18 cellular contexts compared by ENCODE assay signal in genomic region chr18:3950668-3951413, GRCh38.
A peak's percentile ranks its signal among the peaks of the same experiment; 100 is the strongest.
DNase-seq lines count a peak whose midpoint lies in the region; ATAC-seq, FAIRE-seq and TF ChIP-seq lines count a peak whose summit lies in the region.
"Had no signal": no experiment of that assay in that cellular context is flagged by ENCODE, and none has a peak within 500 bp of the region (broad histone marks: within the 10 kb centered on the region; RNA-seq: fewer than 3 reads in every experiment).

No MANE protein-coding gene starts in this region.

- no peak for ATAC-seq in A549
- ATAC-seq in K562: no peak
- no peak for ATAC-seq in HG03095 (IDR thresholded peaks at IDR 0.05; ENCODE audit: unreplicated experiment)
- ATAC-seq: CD8-positive, alpha-beta T cell; HCT116 had no signal

- FAIRE-seq in A549 (lab: Jason Lieb, UNC) (no peak), D721Med (lab: Jason Lieb, UNC) (peak; percentile 11), K562 (lab: Jason Lieb, UNC) (no peak)
- FAIRE-seq: GM19239 had no signal

- WGBS in A549 (ENCODE audit: missing lambda C conversion rate): 44% methylated on average over 3 of the region's 3 CpGs
- 1% methylated on average over 3 of the region's 3 CpGs for WGBS in K562 (ENCODE audit: insufficient coverage, low coverage, missing lambda C conversion rate)

- H2AFZ ChIP-seq in K562 (ENCODE audit: low read depth, low read length): no peak overlapping the region
- H2AFZ ChIP-seq: GM23248 had no signal

- H3K9me1 ChIP-seq in K562 (ENCODE audit: control insufficient read depth, insufficient read depth, low read length): no peaks in the 10 kb centered on the region

- intact Hi-C loops in K562 (cut with micrococcal nuclease): no loop called here

- POLR2A ChIA-PET in A549 (lab: Yijun Ruan, JAX) (no interaction called here), K562 (lab: Yijun Ruan, JAX) (interaction anchor here (0.9 to 1.4 kb wide), 2 partner anchors 8 to 16 kb away, joined by 3 read pairs; no protein-coding TSS in a partner anchor)

- H3K9ac ChIP-seq in K562 (ENCODE audit: insufficient read depth in 1 of 2, low read depth in 2 of 2, low read length in 2 of 2): no peak overlapping the region
- H3K9ac ChIP-seq: BLaER1, GM23248 had no signal

- TF ChIP-seq POLR2A in A549 (IDR thresholded peaks at IDR 0.05; ENCODE audit: low read length): no peak
- no peak for TF ChIP-seq POLR2A in K562 (conservative IDR thresholded peaks at IDR 0.05)

- no peak overlapping the region for H3K27ac ChIP-seq in A549
- no peak overlapping the region for H3K27ac ChIP-seq in K562 (ENCODE audit: extremely low read depth, low read depth, low read length)
- H3K27ac ChIP-seq: BLaER1, C4-2B, GM23248 had no signal

- BruUV-seq in K562 (replicated peaks; lab: Mats Ljungman, UMichigan): no TSS peak

- H3K4me3 ChIP-seq in A549 (no peak overlapping the region), K562 (no peak overlapping the region)
- H3K4me3 ChIP-seq: BLaER1, GM23248 had no signal

- H3K4me2 ChIP-seq in A549 (no peak overlapping the region), K562 (ENCODE audit: insufficient read depth, low read length) (no peak overlapping the region)
- H3K4me2 ChIP-seq: BLaER1 had no signal

- no peaks in the 10 kb centered on the region for H3K27me3 ChIP-seq in K562 (ENCODE audit: control insufficient read depth in 2 of 2, insufficient read depth in 2 of 2, low read length in 2 of 2)
- H3K27me3 ChIP-seq: BLaER1 had no signal

- TF ChIP-seq EP300 in A549 (IDR thresholded peaks at IDR 0.05) (no peak), K562 (IDR thresholded peaks at IDR 0.05; ENCODE audit: low read length) (no peak)

- CTCF ChIA-PET in A549 (lab: Yijun Ruan, JAX) (interaction anchor here (2.0 kb wide), 1 partner anchor 18 kb away, joined by 5 read pairs; no protein-coding TSS in a partner anchor), K562 (lab: Yijun Ruan, JAX; ENCODE audit: low intra/inter-chr PET ratio) (no interaction called here)

- TF ChIP-seq RAD21 in A549 (conservative IDR thresholded peaks at IDR 0.05 in 1 of 2, IDR thresholded peaks at IDR 0.05 in 1 of 2) (no peak), K562 (CRISPR knock-in tag; conservative IDR thresholded peaks at IDR 0.05 in 1 of 2, IDR thresholded peaks at IDR 0.05 in 1 of 2) (no peak)

- no peaks in the 10 kb centered on the region for H4K20me1 ChIP-seq in K562 (replicated peaks; ENCODE audit: control insufficient read depth, insufficient read depth, low read length)
- H4K20me1 ChIP-seq: BLaER1 had no signal

- no peak for DNase-seq in A549 (ENCODE audit: low read depth in 1 of 2, low spot score in 1 of 2)
- DNase-seq in D721Med (ENCODE audit: insufficient read length, low spot score): no peak
- no peak for DNase-seq in K562 (ENCODE audit: extremely low read depth in 1 of 4, low spot score in 3 of 4)
- no peak for DNase-seq in SKM-1 (lab: John Stamatoyannopoulos, UW; ENCODE audit: unreplicated experiment)
- DNase-seq in DMS79 (lab: John Stamatoyannopoulos, UW): no peak
- DNase-seq: Caco-2; CD4-positive, CD25-positive, alpha-beta regulatory T cell; CD8-positive, alpha-beta T cell; DMS 273 treated with DMSO at 0.1 percent for 48 hours; DMS79 treated with DMSO at 0.1 percent for 48 hours; GF-D8; GM23248; H9 had no signal

- in situ Hi-C loops in K562 (cut with MboI): no loop called here

- no peaks in the 10 kb centered on the region for H3K79me2 ChIP-seq in K562 (ENCODE audit: control insufficient read depth, insufficient read depth, low read length)

- no peaks in the 10 kb centered on the region for H3K36me3 ChIP-seq in K562 (ENCODE audit: control insufficient read depth, insufficient read depth, low read length)
- H3K36me3 ChIP-seq: BLaER1 had no signal

- H3K4me1 ChIP-seq in A549 (no peaks in the 10 kb centered on the region), K562 (replicated peaks in 1 of 2; ENCODE audit: control insufficient read depth in 2 of 2, insufficient read depth in 2 of 2, low read length in 2 of 2) (no peaks in the 10 kb centered on the region)
- H3K4me1 ChIP-seq: BLaER1, Caco-2 had no signal

- no peaks in the 10 kb centered on the region for H3K9me3 ChIP-seq in A549
- no peaks in the 10 kb centered on the region for H3K9me3 ChIP-seq in K562 (replicated peaks; ENCODE audit: control insufficient read depth, insufficient read depth, low read depth, low read length)
- H3K9me3 ChIP-seq: BLaER1, Caco-2 had no signal

- TF ChIP-seq CTCF in A549 (IDR thresholded peaks at IDR 0.05) (no peak), D721Med (IDR thresholded peaks at IDR 0.05; ENCODE audit: insufficient read depth, missing control alignments) (no peak), K562 (IDR thresholded peaks at IDR 0.05 in 2 of 3, conservative IDR thresholded peaks at IDR 0.05 in 1 of 3; ENCODE audit: insufficient read depth in 2 of 3, low read depth in 1 of 3, low read length in 3 of 3) (no peak)

TF ChIP-seq in A549, 52 proteins besides CTCF, POLR2A, EP300 and RAD21:
- TF ChIP-seq SMC3 (IDR thresholded peaks at IDR 0.05): no peak
- TF ChIP-seq MAFK (IDR thresholded peaks at IDR 0.05; ENCODE audit: partially characterized antibody): peak; percentile 84

TF ChIP-seq in K562, 482 proteins besides CTCF, POLR2A, EP300 and RAD21 (continues in another document):
- TF ChIP-seq MAFK (IDR thresholded peaks at IDR 0.05; ENCODE audit: low read length): peak; percentile 58; the same call in 1 of the 2 replicates
- TF ChIP-seq ZNF511 (CRISPR knock-in tag; IDR thresholded peaks at IDR 0.05): no peak
- TF ChIP-seq MAFG (tag; conservative IDR thresholded peaks at IDR 0.05): peak; percentile 70
- TF ChIP-seq MCM3 (IDR thresholded peaks at IDR 0.05): no peak
- TF ChIP-seq HES1 (IDR thresholded peaks at IDR 0.05; ENCODE audit: low read depth): no peak
- no peak for TF ChIP-seq ELF4 (CRISPR knock-in tag; IDR thresholded peaks at IDR 0.05)
- TF ChIP-seq GABPA (tag; conservative IDR thresholded peaks at IDR 0.05; ENCODE audit: low read depth): no peak
- no peak for TF ChIP-seq AFF1 (IDR thresholded peaks at IDR 0.05; ENCODE audit: low read depth in 1 of 2, partially characterized antibody in 2 of 2)
- no peak for TF ChIP-seq ZNF507 (tag; conservative IDR thresholded peaks at IDR 0.05)
- no peak for TF ChIP-seq CCAR2 (IDR thresholded peaks at IDR 0.05; ENCODE audit: low read depth, low read length)
- no peak for TF ChIP-seq BRCA1 (IDR thresholded peaks at IDR 0.05)
- TF ChIP-seq BRCA1 (CRISPR knock-in tag; IDR thresholded peaks at IDR 0.05): no peak
- peak; percentile 70 for TF ChIP-seq C11orf30 (IDR thresholded peaks at IDR 0.05; ENCODE audit: low read depth)
- no peak for TF ChIP-seq POLR2G (IDR thresholded peaks at IDR 0.05; ENCODE audit: low read depth, low read length)
- no peak for TF ChIP-seq TCF7L2 (IDR thresholded peaks at IDR 0.05; ENCODE audit: low read depth, low read length)
- no peak for TF ChIP-seq RBBP5 (IDR thresholded peaks at IDR 0.05; ENCODE audit: borderline replicate concordance, insufficient read depth, low read length, poor library complexity, severe bottlenecking)
- TF ChIP-seq RBM22 (IDR thresholded peaks at IDR 0.05; ENCODE audit: low read depth, low read length, poor library complexity, severe bottlenecking): no peak
- TF ChIP-seq ELK1 (CRISPR knock-in tag; IDR thresholded peaks at IDR 0.05): no peak

Comparison
In these comparisons a context has a peak if more than half of its experiments do, and no peak if none do; other contexts are left out.
1. Of the 35 proteins assayed by ChIP-seq in both K562 and A549: peak only in K562: none; only in A549: none; in both: MAFK; in neither: 34.